33 cellular contexts compared by ENCODE assay signal in the genomic region with DNA sequence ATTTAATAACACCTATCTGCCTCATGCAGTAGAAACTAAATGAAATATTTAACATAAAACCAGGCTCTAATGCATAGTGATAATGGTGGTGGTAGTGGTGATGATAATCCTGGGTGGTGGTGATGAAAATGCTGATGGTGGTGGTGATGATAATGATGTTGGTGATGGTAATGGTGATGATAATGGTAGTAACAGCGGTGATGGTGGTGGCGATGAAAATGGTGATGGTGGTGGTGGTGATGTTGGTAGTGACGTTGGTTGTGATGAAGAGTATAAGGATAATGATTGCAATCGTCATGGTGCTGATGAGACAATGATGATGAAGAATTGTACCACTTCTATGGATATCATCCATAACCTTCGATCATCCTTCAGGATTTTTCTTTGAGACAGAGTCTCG.
"Had no signal": no experiment of that assay in that cellular context is flagged by ENCODE, and none has a peak within 500 bp of the region (broad histone marks: within the 10 kb centered on the region; RNA-seq: fewer than 3 reads in every experiment).

No MANE protein-coding gene starts in this region.

- H3K9me3 ChIP-seq: adrenal gland had no signal

- H3K4me3 ChIP-seq: adrenal gland, cardiac muscle cell had no signal

- DNase-seq: activated B cell treated with CpG ODN at 0.5 μM for 24 hours; activated CD4-positive, alpha-beta memory T cell treated with anti-CD3 and anti-CD28 coated beads for 36 hours; activated CD4-positive, alpha-beta T cell treated with anti-CD3 and anti-CD28 coated beads for 4 hours; activated CD4-positive, alpha-beta T cell treated with anti-CD3 and anti-CD28 coated beads, Interleukin-2, amount 10 ng/mL, durations not matched to agents 24 days and 14 days; activated CD4-positive, alpha-beta T cell treated with anti-CD3 and anti-CD28 coated beads, Interleukin-2, amount 50 U/mL, for 1 hour; activated CD4-positive, alpha-beta T cell treated with anti-CD3 and anti-CD28 coated beads, Interleukin-2, amount 50 U/mL, for 4 hours; activated CD4-positive, CD25-positive, alpha-beta regulatory T cell treated with anti-CD3 and anti-CD28 coated beads, Interleukin-2, amount 50 U/mL, for 72 hours; activated CD8-positive, alpha-beta memory T cell treated with anti-CD3 and anti-CD28 coated beads, Interleukin-2, amount 50 U/mL, for 4 hours; activated CD8-positive, alpha-beta T cell treated with anti-CD3 and anti-CD28 coated beads for 36 hours; activated effector memory CD4-positive, alpha-beta T cell treated with anti-CD3 and anti-CD28 coated beads, Interleukin-2, amount 50 U/mL, for 16 hours; activated gamma-delta T cell treated with Interleukin-2 at 50 U/mL for 16 hours; activated naive CD4-positive, alpha-beta T cell; activated naive CD4-positive, alpha-beta T cell treated with anti-CD3 and anti-CD28 coated beads for 36 hours; activated naive CD4-positive, alpha-beta T cell treated with anti-CD3 and anti-CD28 coated beads, Interleukin-2, amount 50 U/mL, for 16 hours; activated naive CD8-positive, alpha-beta T cell treated with anti-CD3 and anti-CD28 coated beads for 36 hours; activated T-cell treated with anti-CD3 and anti-CD28 coated beads for 4 hours; activated T-cell treated with anti-CD3 and anti-CD28 coated beads, Interleukin-2, amount 50 U/mL, for 1 hour; activated T-cell treated with anti-CD3 and anti-CD28 coated beads, Interleukin-2, amount 50 U/mL, for 4 hours; activated T-cell treated with anti-CD3 and anti-CD28 coated beads, Interleukin-2, amount 50 U/mL, for 72 hours; adrenal gland; amniotic stem cell; aorta; caudate nucleus; cerebellar nuclear complex; T-helper 1 cell; T-helper 2 cell; T-helper 9 cell had no signal

- H3K27me3 ChIP-seq: adrenal gland, cardiac muscle cell had no signal

- FAIRE-seq: bronchial epithelial cell, TTC549 had no signal

- ATAC-seq: activated CD8-positive, alpha-beta T cell treated with anti-CD3 and anti-CD28 coated beads for 36 hours; activated naive CD4-positive, alpha-beta T cell treated with anti-CD3 and anti-CD28 coated beads, Interleukin-2, amount 50 U/mL, for 72 hours; activated T-cell treated with anti-CD3 and anti-CD28 coated beads, Interleukin-2, amount 50 U/mL, for 4 hours; activated T-cell treated with anti-CD3 and anti-CD28 coated beads, Interleukin-2, amount 50 U/mL, for 72 hours; activated T-helper 17 cell treated with anti-CD3 and anti-CD28 coated beads, Interleukin-2, amount 50 U/mL, for 72 hours had no signal

- H3K27ac ChIP-seq: adrenal gland, cardiac muscle cell, VCaP had no signal

- H3K36me3 ChIP-seq: adrenal gland, cardiac muscle cell had no signal
